27 cellular contexts compared by ENCODE assay signal in genomic region chr10:8181496-8182174, GRCh38.
A peak's percentile ranks its signal among the peaks of the same experiment; 100 is the strongest.
DNase-seq lines count a peak whose midpoint lies in the region; ATAC-seq and FAIRE-seq lines count a peak whose summit lies in the region.
"Had no signal": no experiment of that assay in that cellular context is flagged by ENCODE, and none has a peak within 500 bp of the region (broad histone marks: within the 10 kb centered on the region; RNA-seq: fewer than 3 reads in every experiment).

No MANE protein-coding gene starts in this region.

- H3K27me3 ChIP-seq in CD8-positive, alpha-beta memory T cell (ENCODE audit: insufficient read depth, low read length, poor library complexity, severe bottlenecking), result no peaks in the 10 kb centered on the region
- H3K27me3 ChIP-seq: BLaER1 treated with 17β-estradiol and CSF1 and Interleukin-3, amounts not matched to agents 10 nM and 100 nM; MG63 had no signal

- peak overlapping the region in 7 of 8 donors; percentile 34 to 83 (median 66) for H3K27ac Mint-ChIP-seq in CD8-positive, alpha-beta memory T cell
- peak overlapping the region; percentile 59 to 78 for H3K27ac Mint-ChIP-seq in natural killer cell treated with Interleukin-12 subunit alpha and Interleukin-12 subunit beta and Interleukin-15 and Interleukin-18, amount 100 ng/mL, for 72 hours
- no peak overlapping the region for H3K27ac Mint-ChIP-seq in activated CD4-positive, alpha-beta T cell treated with anti-CD3 and anti-CD28 coated beads, Interleukin-2, amount 10 ng/mL, durations not matched to agents 7 days and 5 days

- peaks cover 0 to 4% of the 10 kb centered on the region in 2 donors for H3K27me3 Mint-ChIP-seq in CD8-positive, alpha-beta memory T cell
- peaks cover 0 to 9% of the 10 kb centered on the region in 2 donors for H3K27me3 Mint-ChIP-seq in natural killer cell treated with Interleukin-12 subunit alpha and Interleukin-12 subunit beta and Interleukin-15 and Interleukin-18, amount 100 ng/mL, for 72 hours
- no peaks in the 10 kb centered on the region for H3K27me3 Mint-ChIP-seq in activated CD4-positive, alpha-beta T cell treated with anti-CD3 and anti-CD28 coated beads, Interleukin-2, amount 10 ng/mL, durations not matched to agents 7 days and 5 days

- H3K4me1 Mint-ChIP-seq in CD8-positive, alpha-beta memory T cell, result peaks cover 26 to 35% (median 31%) of the 10 kb centered on the region in 3 donors
- H3K4me1 Mint-ChIP-seq in natural killer cell treated with Interleukin-12 subunit alpha and Interleukin-12 subunit beta and Interleukin-15 and Interleukin-18, amount 100 ng/mL, for 72 hours (ENCODE audit: low read depth in 2 of 2), result peaks cover 23 to 31% of the 10 kb centered on the region in 2 donors
- peaks cover 19% of the 10 kb centered on the region for H3K4me1 Mint-ChIP-seq in activated CD4-positive, alpha-beta T cell treated with anti-CD3 and anti-CD28 coated beads, Interleukin-2, amount 10 ng/mL, durations not matched to agents 7 days and 5 days

- H3K9me3 ChIP-seq in CD8-positive, alpha-beta memory T cell (ENCODE audit: low read length), result no peaks in the 10 kb centered on the region
- H3K9me3 ChIP-seq: MG63 had no signal

- POLR2A ChIA-PET in CD8-positive, alpha-beta memory T cell (lab: Charles Lee), result interaction anchor here (0.6 kb wide), 1 partner anchor 13 kb away, joined by 3 read pairs; no protein-coding TSS in a partner anchor
- POLR2A ChIA-PET in activated CD4-positive, alpha-beta T cell treated with anti-CD3 and anti-CD28 coated beads, Interleukin-2, amount 10 ng/mL, durations not matched to agents 7 days and 5 days (lab: Charles Lee), result no interaction called here

- H3K4me3 ChIP-seq in CD8-positive, alpha-beta memory T cell (ENCODE audit: low read length), result no peak overlapping the region
- H3K4me3 ChIP-seq: BLaER1 treated with 17β-estradiol and CSF1 and Interleukin-3, amounts not matched to agents 10 nM and 100 nM; GM23248; MG63 had no signal

- H3K36me3 Mint-ChIP-seq in CD8-positive, alpha-beta memory T cell, result peaks cover 0 to 7% (median 2%) of the 10 kb centered on the region in 3 donors
- no peaks in the 10 kb centered on the region for H3K36me3 Mint-ChIP-seq in natural killer cell treated with Interleukin-12 subunit alpha and Interleukin-12 subunit beta and Interleukin-15 and Interleukin-18, amount 100 ng/mL, for 72 hours
- H3K36me3 Mint-ChIP-seq in activated CD4-positive, alpha-beta T cell treated with anti-CD3 and anti-CD28 coated beads, Interleukin-2, amount 10 ng/mL, durations not matched to agents 7 days and 5 days (ENCODE audit: low read depth), result no peaks in the 10 kb centered on the region

- peak overlapping the region in 1 of 7 donors; percentile 48 for H3K4me3 Mint-ChIP-seq in CD8-positive, alpha-beta memory T cell
- no peak overlapping the region for H3K4me3 Mint-ChIP-seq in natural killer cell treated with Interleukin-12 subunit alpha and Interleukin-12 subunit beta and Interleukin-15 and Interleukin-18, amount 100 ng/mL, for 72 hours
- no peak overlapping the region for H3K4me3 Mint-ChIP-seq in activated CD4-positive, alpha-beta T cell treated with anti-CD3 and anti-CD28 coated beads, Interleukin-2, amount 10 ng/mL, durations not matched to agents 7 days and 5 days
- H3K4me3 Mint-ChIP-seq: IgD-negative memory B cell had no signal

- no peaks in the 10 kb centered on the region for H3K9me3 Mint-ChIP-seq in CD8-positive, alpha-beta memory T cell
- H3K9me3 Mint-ChIP-seq in natural killer cell treated with Interleukin-12 subunit alpha and Interleukin-12 subunit beta and Interleukin-15 and Interleukin-18, amount 100 ng/mL, for 72 hours, result no peaks in the 10 kb centered on the region
- peaks cover 2% of the 10 kb centered on the region for H3K9me3 Mint-ChIP-seq in activated CD4-positive, alpha-beta T cell treated with anti-CD3 and anti-CD28 coated beads, Interleukin-2, amount 10 ng/mL, durations not matched to agents 7 days and 5 days

- no peak for FAIRE-seq in RCC 7860 (lab: Jason Lieb, UNC)
- FAIRE-seq: GM12891, GM19239, HTR-8/SVneo had no signal

- H3K27ac ChIP-seq in CD8-positive, alpha-beta memory T cell (ENCODE audit: low read depth, low read length), result no peak overlapping the region
- H3K27ac ChIP-seq: BLaER1 treated with 17β-estradiol and CSF1 and Interleukin-3, amounts not matched to agents 10 nM and 100 nM; GM23248 had no signal

- ATAC-seq in left lobe of liver (peak; percentile 96), GM21528 (IDR thresholded peaks at IDR 0.05; ENCODE audit: low FRiP score, unreplicated experiment) (no peak)
- no peak for ATAC-seq in natural killer cell treated with Interleukin-12 subunit alpha and Interleukin-12 subunit beta and Interleukin-15 and Interleukin-18, amount 100 ng/mL, for 72 hours
- ATAC-seq: HCT116 had no signal

- CTCF ChIA-PET in CD8-positive, alpha-beta memory T cell (lab: Charles Lee), result interaction anchor here (1.5 to 1.6 kb wide), 2 partner anchors 129 to 263 kb away, joined by 3 read pairs; no protein-coding TSS in a partner anchor
- CTCF ChIA-PET in activated CD4-positive, alpha-beta T cell treated with anti-CD3 and anti-CD28 coated beads, Interleukin-2, amount 10 ng/mL, durations not matched to agents 7 days and 5 days (lab: Charles Lee), result interaction anchor here (0.9 to 1.5 kb wide), 2 partner anchors 12 to 27 kb away, joined by 3 to 4 read pairs; no protein-coding TSS in a partner anchor

- no peaks in the 10 kb centered on the region for H3K36me3 ChIP-seq in CD8-positive, alpha-beta memory T cell (ENCODE audit: insufficient read depth, low read length)
- H3K36me3 ChIP-seq: BLaER1 treated with 17β-estradiol and CSF1 and Interleukin-3, amounts not matched to agents 10 nM and 100 nM; MG63 had no signal

- DNase-seq in CD8-positive, alpha-beta memory T cell, result no peak
- DNase-seq in SK-N-DZ (ENCODE audit: low spot score) (peak; percentile 40), left lobe of liver (ENCODE audit: low spot score) (peak; percentile 86), RCC 7860 (ENCODE audit: low spot score) (no peak), NCI-H774 (lab: John Stamatoyannopoulos, UW) (no peak)
- DNase-seq in natural killer cell treated with Interleukin-12 subunit alpha and Interleukin-12 subunit beta and Interleukin-15 and Interleukin-18, amount 100 ng/mL, for 72 hours (ENCODE audit: low spot score), result no peak
- no peak for DNase-seq in activated CD4-positive, alpha-beta T cell treated with anti-CD3 and anti-CD28 coated beads, Interleukin-2, amount 10 ng/mL, durations not matched to agents 7 days and 5 days
- DNase-seq: DMS153, GM23248, Karpas-422, MG63, NCI-H1048, NCI-H1436 treated with DMSO at 0.1 percent for 48 hours, NCI-H2029 treated with DMSO at 0.1 percent for 48 hours, NCI-H2171 treated with DMSO at 0.1 percent for 48 hours, NCI-H446, NCI-H69, OCI-M1, RPMI8226, SHP77 treated with DMSO at 0.1 percent for 48 hours had no signal

- H3K4me1 ChIP-seq in CD8-positive, alpha-beta memory T cell (ENCODE audit: insufficient read depth, low read length), result peaks cover 18% of the 10 kb centered on the region

Comparison
In these comparisons a context has a peak if more than half of its experiments do, and no peak if none do; other contexts are left out.
1. DNase-seq: peak in SK-N-DZ (single experiment) and left lobe of liver (single experiment); none in CD8-positive, alpha-beta memory T cell (0 of 5), natural killer cell treated with Interleukin-12 subunit alpha and Interleukin-12 subunit beta and Interleukin-15 and Interleukin-18, amount 100 ng/mL, for 72 hours (single experiment), RCC 7860 (single experiment), activated CD4-positive, alpha-beta T cell treated with anti-CD3 and anti-CD28 coated beads, Interleukin-2, amount 10 ng/mL, durations not matched to agents 7 days and 5 days (single experiment) and NCI-H774 (single experiment).